30 cellular contexts compared by ENCODE assay signal in the genomic region with DNA sequence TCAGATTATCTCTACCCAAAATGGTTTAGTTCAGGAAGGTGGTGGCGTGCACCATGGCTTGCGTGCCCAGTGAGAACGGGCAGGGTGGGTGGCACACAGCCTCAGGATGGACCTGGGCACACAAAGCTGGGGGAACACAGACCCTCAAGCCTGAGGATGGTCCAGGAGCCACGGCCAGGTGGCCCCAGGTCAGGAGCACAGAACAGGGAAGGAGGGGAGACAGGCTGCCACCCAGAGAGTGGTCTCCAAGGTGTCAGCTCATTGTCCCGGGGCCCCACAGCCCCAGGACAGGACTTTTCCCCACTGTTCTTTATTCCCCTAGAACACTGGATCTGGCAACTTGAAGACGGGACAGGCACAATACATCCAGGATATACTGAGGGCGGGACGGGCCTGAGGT.
"Had no signal": no experiment of that assay in that cellular context is flagged by ENCODE, and none has a peak within 500 bp of the region (broad histone marks: within the 10 kb centered on the region; RNA-seq: fewer than 3 reads in every experiment).

No MANE protein-coding gene starts in this region.

- H3K4me1 ChIP-seq: adrenal gland, body of pancreas, breast epithelium had no signal

- H3K27ac ChIP-seq: adrenal gland, body of pancreas, brain microvascular endothelial cell, breast epithelium, VCaP had no signal

- H3K9me3 ChIP-seq: adrenal gland, body of pancreas, breast epithelium had no signal

- H3K36me3 ChIP-seq: adrenal gland, brain microvascular endothelial cell, breast epithelium had no signal

- H3K4me3 ChIP-seq: adrenal gland, body of pancreas, breast epithelium had no signal

- H3K27me3 ChIP-seq: brain microvascular endothelial cell had no signal

- DNase-seq: activated B cell treated with CpG ODN at 0.5 μM for 24 hours; activated CD4-positive, alpha-beta memory T cell treated with anti-CD3 and anti-CD28 coated beads for 36 hours; activated CD4-positive, alpha-beta T cell treated with anti-CD3 and anti-CD28 coated beads for 4 hours; activated CD4-positive, alpha-beta T cell treated with anti-CD3 and anti-CD28 coated beads, Interleukin-2, amount 10 ng/mL, durations not matched to agents 24 days and 14 days; activated CD4-positive, alpha-beta T cell treated with anti-CD3 and anti-CD28 coated beads, Interleukin-2, amount 50 U/mL, for 1 hour; activated CD4-positive, alpha-beta T cell treated with anti-CD3 and anti-CD28 coated beads, Interleukin-2, amount 50 U/mL, for 4 hours; activated CD4-positive, CD25-positive, alpha-beta regulatory T cell treated with anti-CD3 and anti-CD28 coated beads, Interleukin-2, amount 50 U/mL, for 72 hours; activated CD8-positive, alpha-beta memory T cell treated with anti-CD3 and anti-CD28 coated beads, Interleukin-2, amount 50 U/mL, for 4 hours; activated CD8-positive, alpha-beta T cell treated with anti-CD3 and anti-CD28 coated beads for 36 hours; activated effector memory CD4-positive, alpha-beta T cell treated with anti-CD3 and anti-CD28 coated beads, Interleukin-2, amount 50 U/mL, for 16 hours; activated gamma-delta T cell treated with Interleukin-2 at 50 U/mL for 16 hours; activated naive CD4-positive, alpha-beta T cell; activated naive CD4-positive, alpha-beta T cell treated with anti-CD3 and anti-CD28 coated beads for 36 hours; activated naive CD4-positive, alpha-beta T cell treated with anti-CD3 and anti-CD28 coated beads, Interleukin-2, amount 50 U/mL, for 16 hours; activated naive CD8-positive, alpha-beta T cell treated with anti-CD3 and anti-CD28 coated beads for 36 hours; activated T-cell treated with anti-CD3 and anti-CD28 coated beads for 4 hours; activated T-cell treated with anti-CD3 and anti-CD28 coated beads, Interleukin-2, amount 50 U/mL, for 1 hour; activated T-cell treated with anti-CD3 and anti-CD28 coated beads, Interleukin-2, amount 50 U/mL, for 4 hours; activated T-cell treated with anti-CD3 and anti-CD28 coated beads, Interleukin-2, amount 50 U/mL, for 72 hours; adrenal gland; amniotic stem cell; aorta; body of pancreas; brain microvascular endothelial cell; central memory CD4-positive, alpha-beta T cell; T-helper 1 cell; T-helper 2 cell; T-helper 9 cell had no signal
